9 cellular contexts compared by ENCODE assay signal in the genomic region with DNA sequence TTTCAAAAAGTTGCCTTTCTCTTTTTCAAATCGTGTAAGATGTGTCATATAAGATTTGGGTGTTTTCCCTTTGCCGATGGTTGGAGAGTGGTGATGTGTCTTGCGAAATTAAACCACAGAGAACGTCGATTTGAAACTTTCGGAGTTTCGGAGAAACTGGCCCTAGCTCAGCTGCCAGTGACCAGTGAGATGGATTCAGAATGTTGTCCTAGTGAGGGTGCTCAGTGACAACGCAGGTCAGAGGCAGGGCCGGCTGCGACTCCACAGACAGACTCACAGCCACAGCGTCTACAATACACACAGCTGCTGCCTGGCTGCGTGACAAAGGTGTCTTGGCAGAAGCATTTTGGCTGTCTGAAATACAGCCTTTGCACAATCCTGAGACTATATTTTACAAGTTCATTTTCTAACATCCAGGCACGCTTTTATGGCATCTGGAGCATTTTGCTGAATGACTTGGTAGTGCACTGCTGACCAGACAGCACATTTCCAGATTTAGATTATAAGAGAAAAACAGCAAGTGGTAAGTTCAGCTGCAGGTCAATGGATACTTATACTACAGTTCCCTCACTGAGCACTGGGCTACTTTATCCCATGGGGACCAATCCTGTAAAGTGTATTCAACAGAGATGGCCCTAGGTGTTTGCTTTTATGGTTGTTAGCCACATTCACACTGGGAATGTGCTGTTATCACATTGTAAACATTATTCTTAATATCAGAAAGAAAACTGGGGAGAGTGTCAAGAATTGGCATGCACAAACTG.
DNase-seq lines count a peak whose midpoint lies in the region; ATAC-seq and TF ChIP-seq lines count a peak whose summit lies in the region.
"Had no signal": no experiment of that assay in that cellular context is flagged by ENCODE, and none has a peak within 500 bp of the region (broad histone marks: within the 10 kb centered on the region; RNA-seq: fewer than 3 reads in every experiment).

No MANE protein-coding gene starts in this region.

- no peaks in the 10 kb centered on the region for H3K9me3 Mint-ChIP-seq in central memory CD8-positive, alpha-beta T cell
- H3K9me3 Mint-ChIP-seq in naive thymus-derived CD4-positive, alpha-beta T cell: peaks cover 0 to 9% (median 0%) of the 10 kb centered on the region in 11 donors

- no peak for DNase-seq in SK-N-SH
- peak; percentile 93 for DNase-seq in NCI-H69 (lab: John Stamatoyannopoulos, UW)
- DNase-seq in central memory CD8-positive, alpha-beta T cell (ENCODE audit: low spot score in 2 of 2): peak in 1 of 2 donors; percentile 17
- DNase-seq in naive thymus-derived CD4-positive, alpha-beta T cell: no peak
- DNase-seq in LoVo (ENCODE audit: low spot score): no peak
- DNase-seq in DMS53 (lab: John Stamatoyannopoulos, UW): no peak
- no peak for DNase-seq in kidney tubule cell (ENCODE audit: low spot score)

- no peak for TF ChIP-seq EP300 in SK-N-SH (IDR thresholded peaks at IDR 0.05; ENCODE audit: borderline replicate concordance in 1 of 2, low read depth in 1 of 2, low read length in 1 of 2)

- no peak for ATAC-seq in SK-N-SH treated with all-trans-retinoic acid at 6 μM for 48 hours
- peak; percentile 76 for ATAC-seq in central memory CD8-positive, alpha-beta T cell (replicated peaks; ENCODE audit: extremely low read depth, poor library complexity, severe bottlenecking)
- ATAC-seq in naive thymus-derived CD4-positive, alpha-beta T cell: peak; percentile 82

- H3K4me1 Mint-ChIP-seq in central memory CD8-positive, alpha-beta T cell: peaks cover 15% of the 10 kb centered on the region
- H3K4me1 Mint-ChIP-seq in naive thymus-derived CD4-positive, alpha-beta T cell: peaks cover 0 to 22% (median 0%) of the 10 kb centered on the region in 7 donors

- H3K27ac Mint-ChIP-seq in central memory CD8-positive, alpha-beta T cell (ENCODE audit: low read depth): peak overlapping the region; percentile 11
- H3K27ac Mint-ChIP-seq in naive thymus-derived CD4-positive, alpha-beta T cell: no peak overlapping the region

- H3K36me3 Mint-ChIP-seq in central memory CD8-positive, alpha-beta T cell (ENCODE audit: insufficient read depth): no peaks in the 10 kb centered on the region
- H3K36me3 Mint-ChIP-seq in naive thymus-derived CD4-positive, alpha-beta T cell: no peaks in the 10 kb centered on the region

- CTCF ChIA-PET in SK-N-SH (lab: Yijun Ruan, JAX): interaction anchor here (0.9 kb wide), 1 partner anchor 208 kb away, joined by 3 read pairs; a partner anchor contains a TSS
- CTCF ChIA-PET in naive thymus-derived CD4-positive, alpha-beta T cell (lab: Charles Lee): no interaction called here

- no peak overlapping the region for H3K4me2 ChIP-seq in SK-N-SH
- H3K4me2 ChIP-seq: BLaER1 treated with 17β-estradiol and CSF1 and Interleukin-3, amounts not matched to agents 10 nM and 100 nM had no signal

- H3F3A ChIP-seq in SK-N-SH (replicated peaks; ENCODE audit: insufficient read depth): no peaks in the 10 kb centered on the region

- TF ChIP-seq CTCF in SK-N-SH (IDR thresholded peaks at IDR 0.05): no peak

- no peaks in the 10 kb centered on the region for H4K20me1 ChIP-seq in SK-N-SH (ENCODE audit: insufficient read depth)
- H4K20me1 ChIP-seq: BLaER1 treated with 17β-estradiol and CSF1 and Interleukin-3, amounts not matched to agents 10 nM and 100 nM had no signal

- H3K4me3 ChIP-seq in SK-N-SH (ENCODE audit: low read depth in 2 of 2, low read length in 1 of 2): no peak overlapping the region
- no peak overlapping the region for H3K4me3 ChIP-seq in naive thymus-derived CD4-positive, alpha-beta T cell (ENCODE audit: low read length)
- H3K4me3 ChIP-seq: BLaER1 treated with 17β-estradiol and CSF1 and Interleukin-3, amounts not matched to agents 10 nM and 100 nM had no signal

- no peaks in the 10 kb centered on the region for H3K27me3 ChIP-seq in SK-N-SH (ENCODE audit: insufficient read depth)
- no peaks in the 10 kb centered on the region for H3K27me3 ChIP-seq in naive thymus-derived CD4-positive, alpha-beta T cell (ENCODE audit: control insufficient read depth in 2 of 2, insufficient read depth in 2 of 2, low read length in 2 of 2)
- H3K27me3 ChIP-seq: BLaER1 treated with 17β-estradiol and CSF1 and Interleukin-3, amounts not matched to agents 10 nM and 100 nM had no signal

- no peaks in the 10 kb centered on the region for H3K36me3 ChIP-seq in SK-N-SH (replicated peaks in 1 of 2; ENCODE audit: control insufficient read depth in 1 of 2, insufficient read depth in 2 of 2, low read length in 1 of 2)
- H3K36me3 ChIP-seq in naive thymus-derived CD4-positive, alpha-beta T cell (ENCODE audit: control insufficient read depth in 2 of 3, insufficient read depth in 3 of 3, low read length in 3 of 3): no peaks in the 10 kb centered on the region
- H3K36me3 ChIP-seq: BLaER1 treated with 17β-estradiol and CSF1 and Interleukin-3, amounts not matched to agents 10 nM and 100 nM had no signal

- no peak overlapping the region for H3K9ac ChIP-seq in SK-N-SH
- H3K9ac ChIP-seq: BLaER1 treated with 17β-estradiol and CSF1 and Interleukin-3, amounts not matched to agents 10 nM and 100 nM had no signal

- no peaks in the 10 kb centered on the region for H3K79me2 ChIP-seq in SK-N-SH (ENCODE audit: insufficient read depth)

- H3K9me3 ChIP-seq in SK-N-SH: no peaks in the 10 kb centered on the region
- H3K9me3 ChIP-seq in naive thymus-derived CD4-positive, alpha-beta T cell (ENCODE audit: control insufficient read depth in 2 of 3, low read length in 3 of 3): no peaks in the 10 kb centered on the region

- no peak for TF ChIP-seq RAD21 in SK-N-SH (IDR thresholded peaks at IDR 0.05; ENCODE audit: low read length)

- peak overlapping the region; percentile 42 for H3K4me3 Mint-ChIP-seq in central memory CD8-positive, alpha-beta T cell
- no peak overlapping the region for H3K4me3 Mint-ChIP-seq in naive thymus-derived CD4-positive, alpha-beta T cell

- no peaks in the 10 kb centered on the region for H3K9me2 ChIP-seq in SK-N-SH

- no peak overlapping the region for H2AFZ ChIP-seq in SK-N-SH (ENCODE audit: low read depth)

- intact Hi-C loops in naive thymus-derived CD4-positive, alpha-beta T cell (cut with micrococcal nuclease): no loop called here

- peaks cover 0 to 5% of the 10 kb centered on the region in 2 experiments; a peak in 2 of 4 replicates for H3K4me1 ChIP-seq in SK-N-SH (ENCODE audit: control insufficient read depth in 1 of 2, insufficient read depth in 2 of 2, low read depth in 1 of 2, low read length in 1 of 2)
- H3K4me1 ChIP-seq in naive thymus-derived CD4-positive, alpha-beta T cell (ENCODE audit: control insufficient read depth in 2 of 2, insufficient read depth in 2 of 2, low read length in 2 of 2): no peaks in the 10 kb centered on the region

- H3K27me3 Mint-ChIP-seq in central memory CD8-positive, alpha-beta T cell: no peaks in the 10 kb centered on the region
- peaks cover 0 to 56% (median 0%) of the 10 kb centered on the region in 5 donors for H3K27me3 Mint-ChIP-seq in naive thymus-derived CD4-positive, alpha-beta T cell

- peak overlapping the region in 1 of 2 experiments; percentile 60; a peak in 1 of 4 replicates for H3K27ac ChIP-seq in SK-N-SH (ENCODE audit: low read depth in 2 of 2, low read length in 1 of 2)
- no peak overlapping the region for H3K27ac ChIP-seq in naive thymus-derived CD4-positive, alpha-beta T cell (ENCODE audit: low read depth, low read length)
- H3K27ac ChIP-seq: BLaER1 treated with 17β-estradiol and CSF1 and Interleukin-3, amounts not matched to agents 10 nM and 100 nM had no signal

- POLR2A ChIA-PET in SK-N-SH (lab: Yijun Ruan, JAX): interaction anchor here (0.5 to 0.6 kb wide), 2 partner anchors 98 to 115 kb away, joined by 4 to 5 read pairs; no protein-coding TSS in a partner anchor
- POLR2A ChIA-PET in naive thymus-derived CD4-positive, alpha-beta T cell (lab: Charles Lee): no interaction called here

- 76% methylated on average over 9 of the region's 13 CpGs for WGBS in SK-N-SH (ENCODE audit: low lambda C conversion rate)

TF ChIP-seq in SK-N-SH treated with all-trans-retinoic acid at 6 μM for 48 hours, 23 proteins besides CTCF, POLR2A, EP300 and RAD21:
- TF ChIP-seq OSR1 (CRISPR knock-in tag; IDR thresholded peaks at IDR 0.05): no peak
- peak; percentile 29; the same call in 1 of the 2 replicates for TF ChIP-seq TCF4 (CRISPR knock-in tag; IDR thresholded peaks at IDR 0.05; ENCODE audit: borderline replicate concordance)
TF ChIP-seq in SK-N-SH treated with all-trans-retinoic acid at 6 μM for 48 hours: peak in this region for 1.

TF ChIP-seq in SK-N-SH, 30 proteins besides CTCF, POLR2A, EP300 and RAD21 (continues in another document):
- no peak for TF ChIP-seq RXRA (IDR thresholded peaks at IDR 0.05; ENCODE audit: borderline replicate concordance, low read depth)
- TF ChIP-seq, protein P1, sequence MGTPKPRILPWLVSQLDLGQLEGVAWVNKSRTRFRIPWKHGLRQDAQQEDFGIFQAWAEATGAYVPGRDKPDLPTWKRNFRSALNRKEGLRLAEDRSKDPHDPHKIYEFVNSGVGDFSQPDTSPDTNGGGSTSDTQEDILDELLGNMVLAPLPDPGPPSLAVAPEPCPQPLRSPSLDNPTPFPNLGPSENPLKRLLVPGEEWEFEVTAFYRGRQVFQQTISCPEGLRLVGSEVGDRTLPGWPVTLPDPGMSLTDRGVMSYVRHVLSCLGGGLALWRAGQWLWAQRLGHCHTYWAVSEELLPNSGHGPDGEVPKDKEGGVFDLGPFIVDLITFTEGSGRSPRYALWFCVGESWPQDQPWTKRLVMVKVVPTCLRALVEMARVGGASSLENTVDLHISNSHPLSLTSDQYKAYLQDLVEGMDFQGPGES (IDR thresholded peaks at IDR 0.05; ENCODE audit: low read depth, low read length): no peak
- TF ChIP-seq, protein P2, sequence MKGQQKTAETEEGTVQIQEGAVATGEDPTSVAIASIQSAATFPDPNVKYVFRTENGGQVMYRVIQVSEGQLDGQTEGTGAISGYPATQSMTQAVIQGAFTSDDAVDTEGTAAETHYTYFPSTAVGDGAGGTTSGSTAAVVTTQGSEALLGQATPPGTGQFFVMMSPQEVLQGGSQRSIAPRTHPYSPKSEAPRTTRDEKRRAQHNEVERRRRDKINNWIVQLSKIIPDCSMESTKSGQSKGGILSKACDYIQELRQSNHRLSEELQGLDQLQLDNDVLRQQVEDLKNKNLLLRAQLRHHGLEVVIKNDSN (IDR thresholded peaks at IDR 0.05; ENCODE audit: borderline replicate concordance, low read depth): no peak
- no peak for TF ChIP-seq GATA2 (CRISPR knock-in tag; IDR thresholded peaks at IDR 0.05)
- no peak for TF ChIP-seq FOXJ3 (CRISPR knock-in tag; IDR thresholded peaks at IDR 0.05)
- TF ChIP-seq SMC3 (IDR thresholded peaks at IDR 0.05; ENCODE audit: low read depth, low read length): no peak
- TF ChIP-seq TEAD4 (IDR thresholded peaks at IDR 0.05; ENCODE audit: borderline replicate concordance, insufficient read depth): no peak
- TF ChIP-seq, protein P3, sequence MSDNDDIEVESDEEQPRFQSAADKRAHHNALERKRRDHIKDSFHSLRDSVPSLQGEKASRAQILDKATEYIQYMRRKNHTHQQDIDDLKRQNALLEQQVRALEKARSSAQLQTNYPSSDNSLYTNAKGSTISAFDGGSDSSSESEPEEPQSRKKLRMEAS (IDR thresholded peaks at IDR 0.05; ENCODE audit: low read depth): no peak
- no peak for TF ChIP-seq GABPA (IDR thresholded peaks at IDR 0.05; ENCODE audit: low read depth)
- no peak for TF ChIP-seq TCF12 (IDR thresholded peaks at IDR 0.05)
- TF ChIP-seq POLR2AphosphoS5 (IDR thresholded peaks at IDR 0.05; ENCODE audit: low read depth, low read length): no peak
